1 cellular context compared by ENCODE assay signal in genomic region chr3:134625462-134625861, GRCh38.
TF ChIP-seq lines count a peak whose summit lies in the region.

No MANE protein-coding gene starts in this region.

TF ChIP-seq in IMR-90, 13 proteins besides CTCF, POLR2A, EP300 and RAD21 (continued from another document):
- TF ChIP-seq USF2 (IDR thresholded peaks at IDR 0.05; ENCODE audit: low read depth, low read length) (no peak), BHLHE40 (IDR thresholded peaks at IDR 0.05; ENCODE audit: low read depth, low read length) (no peak), MXI1 (IDR thresholded peaks at IDR 0.05; ENCODE audit: borderline replicate concordance, low read depth, low read length) (no peak), NFE2L2 (IDR thresholded peaks at IDR 0.05; ENCODE audit: low read depth, low read length) (no peak), SMC3 (IDR thresholded peaks at IDR 0.05; ENCODE audit: low read depth, low read length) (no peak), FOS (IDR thresholded peaks at IDR 0.05; ENCODE audit: low read depth, low read length) (no peak), CHD1 (IDR thresholded peaks at IDR 0.05; ENCODE audit: low read depth, low read length) (no peak), MAFK (IDR thresholded peaks at IDR 0.05; ENCODE audit: low read depth, low read length) (no peak), MAZ (IDR thresholded peaks at IDR 0.05; ENCODE audit: borderline replicate concordance, low read depth, low read length) (no peak), RFX5 (IDR thresholded peaks at IDR 0.05; ENCODE audit: low read depth, low read length) (no peak), RCOR1 (IDR thresholded peaks at IDR 0.05; ENCODE audit: insufficient replicate concordance, low read length) (no peak)
TF ChIP-seq in IMR-90: peak in this region for 0.
